Comparison of ENCODE assay signal across 8 cellular contexts in the genomic region with DNA sequence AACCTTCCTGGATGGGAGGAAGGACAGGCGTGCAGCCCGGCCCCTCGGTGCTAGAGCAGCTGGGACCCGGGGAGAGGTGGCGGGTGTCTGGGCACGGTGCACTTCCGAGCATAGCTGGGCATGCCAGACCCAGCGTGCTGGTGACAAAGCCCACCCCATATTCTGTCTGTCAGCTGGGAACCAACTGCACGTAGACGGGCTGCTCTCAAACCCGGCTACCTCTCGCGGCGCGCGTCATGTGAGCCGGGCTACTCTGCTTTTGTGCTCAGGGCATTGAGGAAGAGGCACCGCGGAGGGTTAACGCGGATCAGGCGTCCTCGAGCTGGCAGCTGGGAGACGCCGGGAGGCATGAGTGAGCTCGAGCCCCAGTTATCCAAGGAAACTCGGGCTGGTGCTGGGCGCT.
A peak's percentile ranks its signal among the peaks of the same experiment; 100 is the strongest.
DNase-seq lines count a peak whose midpoint lies in the region; ATAC-seq and TF ChIP-seq lines count a peak whose summit lies in the region.

No MANE protein-coding gene starts in this region.

- peak overlapping the region; percentile 1 for H3K4me3 ChIP-seq in ectodermal cell (ENCODE audit: insufficient read depth, low read depth, low read length)

- no peak for ATAC-seq in GM18858 (IDR thresholded peaks at IDR 0.05; ENCODE audit: unreplicated experiment)

- WGBS in ectodermal cell, 2 experiments: 44 to 51% methylated on average over 28 of the region's 28 CpGs

- no peaks in the 10 kb centered on the region for H3K27me3 ChIP-seq in ectodermal cell (ENCODE audit: control insufficient read depth, insufficient read depth, low read length, poor library complexity, severe bottlenecking)

- H3K36me3 ChIP-seq in ectodermal cell (ENCODE audit: control insufficient read depth, insufficient read depth, low read length): no peaks in the 10 kb centered on the region

- no peak for TF ChIP-seq CTCF in nephron (IDR thresholded peaks at IDR 0.05; ENCODE audit: unreplicated experiment in 3 of 3)

- no peak overlapping the region for H3K27ac Mint-ChIP-seq in nephron

- peaks cover 39% of the 10 kb centered on the region for H3K4me1 Mint-ChIP-seq in nephron

- H3K27me3 Mint-ChIP-seq in nephron (ENCODE audit: low read depth): peaks cover 74% of the 10 kb centered on the region

- peak overlapping the region; percentile 39 to 68 (median 43) for H3K4me3 Mint-ChIP-seq in nephron

- H3K9me3 ChIP-seq in ectodermal cell (ENCODE audit: control insufficient read depth, low read length): no peaks in the 10 kb centered on the region

- no peaks in the 10 kb centered on the region for H3K9me3 Mint-ChIP-seq in nephron

- H3K36me3 Mint-ChIP-seq in nephron (ENCODE audit: low read depth): peaks cover 4% of the 10 kb centered on the region

- peaks cover 32% of the 10 kb centered on the region for H3K4me1 ChIP-seq in ectodermal cell (ENCODE audit: control insufficient read depth, insufficient read depth, low read length)

- peak overlapping the region; percentile 33 for H3K27ac ChIP-seq in ectodermal cell (ENCODE audit: insufficient read depth, low read depth, low read length, poor library complexity, severe bottlenecking)

- DNase-seq in DMS153 (lab: John Stamatoyannopoulos, UW) (peak; percentile 71), NCI-H2107 (lab: John Stamatoyannopoulos, UW) (peak; percentile 65), SK-N-DZ (ENCODE audit: low spot score) (no peak), AML-193 (lab: John Stamatoyannopoulos, UW) (no peak), SKM-1 treated with dmso at 0.1 percent for 144 hours (lab: John Stamatoyannopoulos, UW; ENCODE audit: unreplicated experiment) (no peak)

Comparison
In these comparisons a context has a peak if more than half of its experiments do, and no peak if none do; other contexts are left out.
1. DNase-seq: peak in DMS153 (single experiment) and NCI-H2107 (single experiment); none in SK-N-DZ (single experiment), AML-193 (0 of 2) and SKM-1 treated with dmso at 0.1 percent for 144 hours (single experiment).